In the genomic region with DNA sequence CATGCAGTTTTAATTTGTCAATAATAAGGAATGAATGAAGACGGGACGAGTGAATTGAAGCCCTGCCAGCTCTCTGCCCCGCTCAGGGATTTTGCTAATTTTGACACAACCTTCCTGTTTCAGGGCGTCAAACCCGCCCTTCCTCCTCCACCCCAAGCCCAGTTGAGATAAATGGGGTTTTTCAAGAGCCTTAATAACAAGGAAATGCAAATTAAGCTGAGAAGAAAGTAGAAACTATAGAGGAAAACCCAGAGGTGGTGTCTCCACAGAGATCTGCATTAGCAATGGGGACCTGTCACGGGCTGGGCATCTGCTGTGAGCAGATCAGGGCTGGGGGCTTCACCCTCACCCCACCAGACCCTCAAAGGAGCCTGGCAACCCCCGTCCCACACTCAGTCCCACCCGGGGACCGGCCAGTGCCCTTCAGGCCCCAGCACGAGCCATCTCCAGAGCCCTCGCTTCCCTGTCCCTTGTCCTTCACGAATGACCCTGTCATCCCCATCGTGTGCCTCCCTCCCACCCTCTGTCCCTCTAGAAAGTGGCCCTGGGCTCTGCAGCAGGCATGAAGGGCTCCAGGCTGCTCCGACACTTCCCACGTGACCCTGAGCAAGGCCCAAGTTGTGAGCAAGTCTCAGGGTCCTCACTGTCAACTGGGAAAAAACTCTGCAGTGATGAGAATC, we compare ENCODE assay signal across 10 cellular contexts. TPM values are rescaled to one million over a fixed set of nuclear protein-coding genes. Genes with fewer than 3 reads are reported as not detected.
DNase-seq lines count a peak whose midpoint lies in the region; ATAC-seq and TF ChIP-seq lines count a peak whose summit lies in the region.
"Not testable (repeated sequence)": the region's sequence is repeated elsewhere in the genome, so short reads cannot be mapped to it uniquely, and the experiment has no call there.
"Had no signal": no experiment of that assay in that cellular context is flagged by ENCODE, and none has a peak within 500 bp of the region (broad histone marks: within the 10 kb centered on the region; RNA-seq: fewer than 3 reads in every experiment).

No MANE protein-coding gene starts in this region.

- not testable (repeated sequence) for DNase-seq in CD4-positive, alpha-beta T cell; activated B cell treated with CpG ODN at 0.5 μM for 24 hours; effector memory CD8-positive, alpha-beta T cell; naive thymus-derived CD4-positive, alpha-beta T cell; stimulated activated naive B cell treated with anti-CD40 and anti-IgM and Interleukin-4, amounts not matched to agents 10 μg/mL and 1 μg/mL and 100 μg/mL, for 72 hours

- H3K4me1 Mint-ChIP-seq in CD4-positive, alpha-beta T cell (ENCODE audit: low read depth): peaks cover 20% of the 10 kb centered on the region
- H3K4me1 Mint-ChIP-seq in IgD-negative memory B cell: peaks cover 9 to 17% (median 16%) of the 10 kb centered on the region in 3 donors
- H3K4me1 Mint-ChIP-seq in activated B cell treated with CpG ODN at 0.5 μM for 24 hours: peaks cover 23% of the 10 kb centered on the region
- H3K4me1 Mint-ChIP-seq in activated T-helper 17 cell treated with anti-CD3 and anti-CD28 coated beads, Interleukin-2, amount 50 U/mL, for 72 hours: not testable (repeated sequence)
- peaks cover 27 to 32% of the 10 kb centered on the region in 2 donors for H3K4me1 Mint-ChIP-seq in effector memory CD8-positive, alpha-beta T cell (ENCODE audit: low read depth in 2 of 2)
- peaks cover 0 to 33% (median 8%) of the 10 kb centered on the region in 7 donors for H3K4me1 Mint-ChIP-seq in naive thymus-derived CD4-positive, alpha-beta T cell
- peaks cover 18 to 34% of the 10 kb centered on the region in 2 donors for H3K4me1 Mint-ChIP-seq in stimulated activated naive B cell treated with anti-CD40 and anti-IgM and Interleukin-4, amounts not matched to agents 10 μg/mL and 1 μg/mL and 100 μg/mL, for 72 hours

- H3K36me3 Mint-ChIP-seq in CD4-positive, alpha-beta T cell (ENCODE audit: low read depth); IgD-negative memory B cell; activated B cell treated with CpG ODN at 0.5 μM for 24 hours (ENCODE audit: low read depth); activated T-helper 17 cell treated with anti-CD3 and anti-CD28 coated beads, Interleukin-2, amount 50 U/mL, for 72 hours (ENCODE audit: low read depth); effector memory CD8-positive, alpha-beta T cell (ENCODE audit: insufficient read depth); naive thymus-derived CD4-positive, alpha-beta T cell; stimulated activated naive B cell treated with anti-CD40 and anti-IgM and Interleukin-4, amounts not matched to agents 10 μg/mL and 1 μg/mL and 100 μg/mL, for 72 hours: not testable (repeated sequence)

- not testable (repeated sequence) for H3K9me3 Mint-ChIP-seq in CD4-positive, alpha-beta T cell; IgD-negative memory B cell; activated B cell treated with CpG ODN at 0.5 μM for 24 hours; activated T-helper 17 cell treated with anti-CD3 and anti-CD28 coated beads, Interleukin-2, amount 50 U/mL, for 72 hours; effector memory CD8-positive, alpha-beta T cell; naive thymus-derived CD4-positive, alpha-beta T cell; stimulated activated naive B cell treated with anti-CD40 and anti-IgM and Interleukin-4, amounts not matched to agents 10 μg/mL and 1 μg/mL and 100 μg/mL, for 72 hours

- H3K27me3 Mint-ChIP-seq in CD4-positive, alpha-beta T cell: peaks cover 10% of the 10 kb centered on the region
- H3K27me3 Mint-ChIP-seq in IgD-negative memory B cell (peaks cover 35% of the 10 kb centered on the region), activated B cell treated with CpG ODN at 0.5 μM for 24 hours (peaks cover 12% of the 10 kb centered on the region)
- H3K27me3 Mint-ChIP-seq in activated T-helper 17 cell treated with anti-CD3 and anti-CD28 coated beads, Interleukin-2, amount 50 U/mL, for 72 hours: peaks cover 22% of the 10 kb centered on the region
- H3K27me3 Mint-ChIP-seq in effector memory CD8-positive, alpha-beta T cell: peaks cover 1 to 21% of the 10 kb centered on the region in 2 donors
- H3K27me3 Mint-ChIP-seq in naive thymus-derived CD4-positive, alpha-beta T cell: peaks cover 7 to 21% (median 10%) of the 10 kb centered on the region in 5 donors
- peaks cover 27 to 46% of the 10 kb centered on the region in 2 donors for H3K27me3 Mint-ChIP-seq in stimulated activated naive B cell treated with anti-CD40 and anti-IgM and Interleukin-4, amounts not matched to agents 10 μg/mL and 1 μg/mL and 100 μg/mL, for 72 hours

- not testable (repeated sequence) for TF ChIP-seq CTCF in CD4-positive, alpha-beta T cell (IDR thresholded peaks at IDR 0.05); activated B cell treated with CpG ODN at 0.5 μM for 24 hours (IDR thresholded peaks at IDR 0.05)

- H3K4me3 Mint-ChIP-seq in CD4-positive, alpha-beta T cell; activated B cell treated with CpG ODN at 0.5 μM for 24 hours; activated T-helper 17 cell treated with anti-CD3 and anti-CD28 coated beads, Interleukin-2, amount 50 U/mL, for 72 hours; stimulated activated naive B cell treated with anti-CD40 and anti-IgM and Interleukin-4, amounts not matched to agents 10 μg/mL and 1 μg/mL and 100 μg/mL, for 72 hours: not testable (repeated sequence)
- H3K4me3 Mint-ChIP-seq in IgD-negative memory B cell: peak overlapping the region in 3 of 4 donors; percentile 29 to 70 (median 60)
- peak overlapping the region; percentile 65 to 78 for H3K4me3 Mint-ChIP-seq in effector memory CD8-positive, alpha-beta T cell
- H3K4me3 Mint-ChIP-seq in naive thymus-derived CD4-positive, alpha-beta T cell: peak overlapping the region in 2 of 10 donors; percentile 12 to 51

- H3K9me3 ChIP-seq in CD4-positive, alpha-beta T cell (ENCODE audit: control insufficient read depth, low read length); naive thymus-derived CD4-positive, alpha-beta T cell (ENCODE audit: control insufficient read depth in 2 of 3, low read length in 3 of 3): not testable (repeated sequence)

- ATAC-seq in CD4-positive, alpha-beta T cell (ENCODE audit: poor library complexity): peak; percentile 36
- peak; percentile 49 for ATAC-seq in activated B cell treated with CpG ODN at 0.5 μM for 24 hours (ENCODE audit: low read depth)
- ATAC-seq in activated T-helper 17 cell treated with anti-CD3 and anti-CD28 coated beads, Interleukin-2, amount 50 U/mL, for 72 hours (replicated peaks): peak; percentile 19
- ATAC-seq in effector memory CD8-positive, alpha-beta T cell (replicated peaks): peak; percentile 70
- peak; percentile 49 for ATAC-seq in naive thymus-derived CD4-positive, alpha-beta T cell
- ATAC-seq in stimulated activated naive B cell treated with anti-CD40 and anti-IgM and Interleukin-4, amounts not matched to agents 10 μg/mL and 1 μg/mL and 100 μg/mL, for 72 hours (replicated peaks): peak; percentile 73 to 81

- POLR2A ChIA-PET in CD4-positive, alpha-beta T cell (lab: Charles Lee); activated B cell treated with CpG ODN at 0.5 μM for 24 hours (lab: Charles Lee); naive thymus-derived CD4-positive, alpha-beta T cell (lab: Charles Lee): not testable (repeated sequence)

- not testable (repeated sequence) for H3K27ac Mint-ChIP-seq in CD4-positive, alpha-beta T cell; activated B cell treated with CpG ODN at 0.5 μM for 24 hours; activated T-helper 17 cell treated with anti-CD3 and anti-CD28 coated beads, Interleukin-2, amount 50 U/mL, for 72 hours; naive thymus-derived CD4-positive, alpha-beta T cell; stimulated activated naive B cell treated with anti-CD40 and anti-IgM and Interleukin-4, amounts not matched to agents 10 μg/mL and 1 μg/mL and 100 μg/mL, for 72 hours
- H3K27ac Mint-ChIP-seq in IgD-negative memory B cell: peak overlapping the region in 1 of 3 donors; percentile 0
- H3K27ac Mint-ChIP-seq in effector memory CD8-positive, alpha-beta T cell: peak overlapping the region; percentile 54 to 81

- H3K4me1 ChIP-seq in naive thymus-derived CD4-positive, alpha-beta T cell (ENCODE audit: control insufficient read depth in 2 of 2, insufficient read depth in 2 of 2, low read length in 2 of 2): peaks cover 0 to 15% of the 10 kb centered on the region in 2 donors

- intact Hi-C loops in CD4-positive, alpha-beta T cell (cut with DNase I, micrococcal nuclease); activated B cell treated with CpG ODN at 0.5 μM for 24 hours (cut with micrococcal nuclease): not testable (repeated sequence)
- intact Hi-C loops in naive thymus-derived CD4-positive, alpha-beta T cell (cut with micrococcal nuclease): loop anchor here (5.0 kb wide), 1 partner anchor 145 kb away; a partner anchor contains a TSS

- H3K36me3 ChIP-seq in naive thymus-derived CD4-positive, alpha-beta T cell (ENCODE audit: control insufficient read depth in 2 of 3, insufficient read depth in 3 of 3, low read length in 3 of 3): not testable (repeated sequence)

- H3K27ac ChIP-seq in CD4-positive, alpha-beta T cell (ENCODE audit: low read depth, low read length); naive thymus-derived CD4-positive, alpha-beta T cell (ENCODE audit: low read depth, low read length): not testable (repeated sequence)

- not testable (repeated sequence) for H3K4me3 ChIP-seq in naive thymus-derived CD4-positive, alpha-beta T cell (ENCODE audit: low read length)

- CTCF ChIA-PET in CD4-positive, alpha-beta T cell (lab: Charles Lee); activated B cell treated with CpG ODN at 0.5 μM for 24 hours (lab: Charles Lee); naive thymus-derived CD4-positive, alpha-beta T cell (lab: Charles Lee): not testable (repeated sequence)

- H3K27me3 ChIP-seq in CD4-positive, alpha-beta T cell (ENCODE audit: control insufficient read depth, insufficient read depth, low read length); naive thymus-derived CD4-positive, alpha-beta T cell (ENCODE audit: control insufficient read depth in 2 of 2, insufficient read depth in 2 of 2, low read length in 2 of 2): not testable (repeated sequence)

RNA-seq across cellular contexts. Expression of a gene that starts 4.5 kb away (rescaled TPM):
- 1 to 10 TPM in 1 of 2 experiments, not detected in 1; 1.2 TPM for total RNA-seq in CD4-positive, alpha-beta T cell
- polyA plus RNA-seq in IgD-negative memory B cell: 0.99 TPM
- not detected in 2 replicates for total RNA-seq in activated B cell treated with CpG ODN at 0.5 μM for 24 hours
- under 1 TPM in 1 of 2 donors, not detected in 1; 0.66 TPM for total RNA-seq in activated T-helper 17 cell treated with anti-CD3 and anti-CD28 coated beads, Interleukin-2, amount 50 U/mL, for 72 hours
- 10 to 100 TPM in 1 of 5 experiments, 1 to 10 TPM in 2, under 1 TPM in 1, not detected in 1; 0.85 to 12.8 (median 2.2) TPM for total RNA-seq in naive thymus-derived CD4-positive, alpha-beta T cell
- polyA plus RNA-seq in naive thymus-derived CD4-positive, alpha-beta T cell: 1 to 10 TPM; 2.5 to 5.5 TPM
- total RNA-seq: A673, IMR-90 had no signal
- polyA plus RNA-seq: BJ, IMR-90 had no signal

RNA-seq across cellular contexts. Expression of a gene that starts 34.1 kb away (rescaled TPM):
- total RNA-seq in CD4-positive, alpha-beta T cell: not detected
- not detected for polyA plus RNA-seq in IgD-negative memory B cell
- total RNA-seq in activated B cell treated with CpG ODN at 0.5 μM for 24 hours: not detected in 2 replicates
- not detected for total RNA-seq in activated T-helper 17 cell treated with anti-CD3 and anti-CD28 coated beads, Interleukin-2, amount 50 U/mL, for 72 hours
- not detected for total RNA-seq in naive thymus-derived CD4-positive, alpha-beta T cell
- polyA plus RNA-seq in naive thymus-derived CD4-positive, alpha-beta T cell: not detected

RNA-seq across cellular contexts. Expression of a gene that starts 43.6 kb away (rescaled TPM):
- total RNA-seq in CD4-positive, alpha-beta T cell: 1 to 10 TPM; 2.8 to 2.9 TPM
- not detected for polyA plus RNA-seq in IgD-negative memory B cell
- 6.3 and 8.5 TPM in 2 replicates for total RNA-seq in activated B cell treated with CpG ODN at 0.5 μM for 24 hours
- 1 to 10 TPM; 3.1 to 4.4 TPM for total RNA-seq in activated T-helper 17 cell treated with anti-CD3 and anti-CD28 coated beads, Interleukin-2, amount 50 U/mL, for 72 hours
- total RNA-seq in naive thymus-derived CD4-positive, alpha-beta T cell: 1 to 10 TPM; 3.5 to 6.1 (median 4.3) TPM
- polyA plus RNA-seq in naive thymus-derived CD4-positive, alpha-beta T cell: under 1 TPM; 0.09 to 0.16 TPM

RNA-seq across cellular contexts. Expression of a gene that starts 58.2 kb away (rescaled TPM):
- 100 to 1,000 TPM; 610 to 639 TPM for total RNA-seq in CD4-positive, alpha-beta T cell
- polyA plus RNA-seq in IgD-negative memory B cell: 11.4 TPM
- 296 and 363 TPM in 2 replicates for total RNA-seq in activated B cell treated with CpG ODN at 0.5 μM for 24 hours
- 100 to 1,000 TPM; 153 to 200 TPM for total RNA-seq in activated T-helper 17 cell treated with anti-CD3 and anti-CD28 coated beads, Interleukin-2, amount 50 U/mL, for 72 hours
- 100 to 1,000 TPM; 238 to 685 (median 503) TPM for total RNA-seq in naive thymus-derived CD4-positive, alpha-beta T cell
- 10 to 100 TPM in 1 of 2 donors, 1 to 10 TPM in 1; 6.2 to 16.8 TPM for polyA plus RNA-seq in naive thymus-derived CD4-positive, alpha-beta T cell

Comparison
In these comparisons a context has a peak if more than half of its experiments do, and no peak if none do; other contexts are left out.
1. ATAC-seq: peak in every context shown above with its lines; median percentile 77 in stimulated activated naive B cell treated with anti-CD40 and anti-IgM and Interleukin-4, amounts not matched to agents 10 μg/mL and 1 μg/mL and 100 μg/mL, for 72 hours; 70 in effector memory CD8-positive, alpha-beta T cell; 49 in activated B cell treated with CpG ODN at 0.5 μM for 24 hours; 49 in naive thymus-derived CD4-positive, alpha-beta T cell; 36 in CD4-positive, alpha-beta T cell; 19 in activated T-helper 17 cell treated with anti-CD3 and anti-CD28 coated beads, Interleukin-2, amount 50 U/mL, for 72 hours.